Comparison of ENCODE assay signal across 8 cellular contexts in the genomic region with DNA sequence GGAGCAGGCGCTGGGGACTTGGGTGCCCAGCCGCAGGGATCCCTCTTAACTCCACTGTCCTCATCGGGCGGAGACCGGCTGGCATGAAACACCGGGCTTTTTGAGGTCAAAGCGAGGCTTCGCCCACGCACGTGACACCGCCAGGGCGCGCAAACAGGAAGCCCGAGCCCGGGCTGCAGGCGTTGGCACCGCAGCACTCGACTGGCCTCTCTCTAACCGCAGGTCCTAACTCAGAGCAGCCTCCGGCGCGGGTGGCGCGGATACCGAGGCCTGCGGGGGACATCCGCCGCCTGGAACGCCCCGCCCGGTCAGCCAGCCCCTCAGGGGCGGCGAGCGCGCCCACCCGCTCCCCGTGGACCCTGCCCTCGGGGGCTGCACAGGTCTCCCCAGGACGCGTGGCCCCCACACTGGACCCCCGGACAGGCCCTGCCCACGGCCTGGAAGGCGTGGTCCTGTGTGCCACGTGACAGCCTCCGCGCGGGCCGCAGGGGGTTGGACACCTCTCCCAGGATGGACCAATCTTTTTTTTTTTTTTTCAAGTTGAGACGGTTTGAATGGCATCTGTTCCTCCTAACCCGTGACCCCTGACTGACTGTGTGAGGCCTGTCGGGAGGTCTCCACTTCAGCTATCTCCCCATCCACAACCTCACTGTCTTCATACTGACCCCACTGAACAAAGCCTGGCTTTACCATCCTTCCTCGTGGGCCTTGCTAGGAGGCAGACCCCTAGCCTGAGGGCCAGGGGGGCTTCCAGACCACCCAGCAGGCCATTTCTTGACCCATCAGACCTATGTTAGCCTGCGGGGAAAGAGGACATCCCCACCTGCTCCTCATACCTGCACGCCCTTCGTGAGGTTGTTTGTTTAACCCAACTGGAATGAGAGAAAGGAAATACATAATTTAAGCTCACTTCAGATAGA. TPM values are rescaled to one million over a fixed set of nuclear protein-coding genes. Genes with fewer than 3 reads are reported as not detected.
A peak's percentile ranks its signal among the peaks of the same experiment; 100 is the strongest.
DNase-seq lines count a peak whose midpoint lies in the region; ATAC-seq and TF ChIP-seq lines count a peak whose summit lies in the region.

No MANE protein-coding gene starts in this region.

- 94 to 97% methylated on average over 25 to 55 of the region's 55 CpGs for WGBS in endodermal cell (ENCODE audit: insufficient coverage in 1 of 2, insufficient read length in 1 of 2), 2 experiments
- WGBS in tibial nerve, 2 donors: 34 to 61% methylated on average over 26 to 40 of the region's 55 CpGs

- H3K27ac Mint-ChIP-seq in endodermal cell: no peak overlapping the region

- H3K9me3 ChIP-seq in endodermal cell (ENCODE audit: control insufficient read depth, low read length): no peaks in the 10 kb centered on the region
- no peaks in the 10 kb centered on the region for H3K9me3 ChIP-seq in tibial nerve

- TF ChIP-seq POLR2A in tibial nerve (IDR thresholded peaks at IDR 0.05): peak in 1 of 2 donors; percentile 16

- no peaks in the 10 kb centered on the region for H3K4me1 ChIP-seq in endodermal cell (ENCODE audit: control insufficient read depth, insufficient read depth, low read length)
- peaks cover 5 to 77% (median 49%) of the 10 kb centered on the region in 4 donors for H3K4me1 ChIP-seq in tibial nerve

- H3K9me3 Mint-ChIP-seq in endodermal cell: no peaks in the 10 kb centered on the region

- peak; percentile 93 for DNase-seq in DMS53 (lab: John Stamatoyannopoulos, UW)
- peak; percentile 21 for DNase-seq in activated CD4-positive, alpha-beta T cell treated with anti-CD3 and anti-CD28 coated beads, Interleukin-2, amount 50 U/mL, for 24 hours (ENCODE audit: low read depth in 1 of 2, low spot score in 1 of 2)
- peak; percentile 43 for DNase-seq in endodermal cell
- peak; percentile 43 for DNase-seq in pons (ENCODE audit: low spot score)
- DNase-seq in tibial nerve (ENCODE audit: low spot score in 2 of 2): peak; percentile 45 to 48
- DNase-seq in GM20000 (ENCODE audit: low spot score): no peak
- DNase-seq in NCI-H1436 treated with DMSO at 0.1 percent for 48 hours (lab: John Stamatoyannopoulos, UW): no peak

- no peak overlapping the region for H3K9ac ChIP-seq in endodermal cell (ENCODE audit: extremely low read depth, low read length, poor library complexity, severe bottlenecking)

- H3K27ac ChIP-seq in endodermal cell (ENCODE audit: low read depth, low read length) (no peak overlapping the region), tibial nerve (peak overlapping the region; percentile 16 to 98 (median 81))

- H3K36me3 ChIP-seq in endodermal cell (ENCODE audit: control insufficient read depth, insufficient read depth, low read length): no peaks in the 10 kb centered on the region
- H3K36me3 ChIP-seq in tibial nerve: no peaks in the 10 kb centered on the region

- H3K36me3 Mint-ChIP-seq in endodermal cell (ENCODE audit: low read depth): no peaks in the 10 kb centered on the region

- TF ChIP-seq CTCF in endodermal cell (conservative IDR thresholded peaks at IDR 0.05): no peak
- TF ChIP-seq CTCF in tibial nerve (IDR thresholded peaks at IDR 0.05): no peak
- TF ChIP-seq CTCF in GM20000 (IDR thresholded peaks at IDR 0.05; ENCODE audit: extremely low read depth, missing control alignments): no peak

- TF ChIP-seq EP300 in tibial nerve (IDR thresholded peaks at IDR 0.05): peak in 1 of 2 donors; percentile 64

- H3K4me3 Mint-ChIP-seq in endodermal cell: no peak overlapping the region

- peaks cover 2% of the 10 kb centered on the region for H3K4me1 Mint-ChIP-seq in endodermal cell

- no peak overlapping the region for H3K4me3 ChIP-seq in endodermal cell (ENCODE audit: low read length)
- H3K4me3 ChIP-seq in tibial nerve: peak overlapping the region in 3 of 4 donors; percentile 23 to 44 (median 41)

- ATAC-seq in HG03025 (IDR thresholded peaks at IDR 0.05; ENCODE audit: low FRiP score, unreplicated experiment): no peak

- H3K27me3 ChIP-seq in endodermal cell (ENCODE audit: control insufficient read depth, insufficient read depth, low read length, poor library complexity, severe bottlenecking) (no peaks in the 10 kb centered on the region), tibial nerve (no peaks in the 10 kb centered on the region)

- H3K27me3 Mint-ChIP-seq in endodermal cell (ENCODE audit: insufficient read depth): no peaks in the 10 kb centered on the region

RNA-seq across cellular contexts. Expression of a gene that starts 8.4 kb away (rescaled TPM):
- total RNA-seq in endodermal cell (not detected), tibial nerve (not detected)
- polyA plus RNA-seq in endodermal cell (2013, experiment 1 of 2): not detected
- polyA plus RNA-seq in endodermal cell (2013, experiment 2 of 2): not detected

RNA-seq across cellular contexts. Expression of a gene that starts 23.3 kb away (rescaled TPM):
- total RNA-seq in endodermal cell: under 1 TPM; 0.42 to 0.44 TPM
- 0.14 TPM for polyA plus RNA-seq in endodermal cell (2013, experiment 1 of 2)
- 0.79 TPM for polyA plus RNA-seq in endodermal cell (2013, experiment 2 of 2)
- total RNA-seq in tibial nerve: 1 to 10 TPM in 2 of 4 donors, under 1 TPM in 1, not detected in 1; 0.21 to 2.1 (median 1.7) TPM

Comparison
In these comparisons a context has a peak if more than half of its experiments do, and no peak if none do; other contexts are left out.
1. DNase-seq: peak in DMS53 (single experiment), activated CD4-positive, alpha-beta T cell treated with anti-CD3 and anti-CD28 coated beads, Interleukin-2, amount 50 U/mL, for 24 hours (2 of 2), endodermal cell (single experiment), pons (single experiment) and tibial nerve (2 of 2); none in GM20000 (single experiment) and NCI-H1436 treated with DMSO at 0.1 percent for 48 hours (single experiment).